Comparison of ENCODE assay signal across 33 cellular contexts in genomic region chr16:87092958-87093357, GRCh38.
"Had no signal": no experiment of that assay in that cellular context is flagged by ENCODE, and none has a peak within 500 bp of the region (broad histone marks: within the 10 kb centered on the region; RNA-seq: fewer than 3 reads in every experiment).

No MANE protein-coding gene starts in this region.

- DNase-seq: activated CD4-positive, alpha-beta memory T cell treated with anti-CD3 and anti-CD28 coated beads for 36 hours; activated CD4-positive, alpha-beta T cell treated with anti-CD3 and anti-CD28 coated beads for 36 hours; activated CD4-positive, alpha-beta T cell treated with anti-CD3 and anti-CD28 coated beads, Interleukin-2, amount 10 ng/mL, durations not matched to agents 24 days and 14 days; activated CD4-positive, CD25-positive, alpha-beta regulatory T cell; activated CD4-positive, CD25-positive, alpha-beta regulatory T cell treated with anti-CD3 and anti-CD28 coated beads, Interleukin-2, amount 50 U/mL, for 72 hours; activated CD8-positive, alpha-beta memory T cell treated with anti-CD3 and anti-CD28 coated beads, Interleukin-2, amount 10 ng/mL, durations not matched to agents 7 days and 5 days; activated CD8-positive, alpha-beta memory T cell treated with anti-CD3 and anti-CD28 coated beads, Interleukin-2, amount 50 U/mL, for 4 hours; activated CD8-positive, alpha-beta T cell treated with anti-CD3 and anti-CD28 coated beads, Interleukin-2, amount 10 ng/mL, durations not matched to agents 7 days and 5 days; activated effector memory CD4-positive, alpha-beta T cell treated with anti-CD3 and anti-CD28 coated beads, Interleukin-2, amount 50 U/mL, for 16 hours; activated naive CD4-positive, alpha-beta T cell treated with anti-CD3 and anti-CD28 coated beads for 36 hours; activated naive CD8-positive, alpha-beta T cell treated with anti-CD3 and anti-CD28 coated beads for 36 hours; activated naive CD8-positive, alpha-beta T cell treated with anti-CD3 and anti-CD28 coated beads, Interleukin-2, amount 50 U/mL, for 24 hours; activated T-cell treated with anti-CD3 and anti-CD28 coated beads, Interleukin-2, amount 50 U/mL, for 1 hour; activated T-cell treated with anti-CD3 and anti-CD28 coated beads, Interleukin-2, amount 50 U/mL, for 48 hours; adrenal gland; amygdala; aorta; caudate nucleus; cortex of kidney; dermis blood vessel endothelial cell; effector CD4-positive, alpha-beta T cell; effector memory CD8-positive, alpha-beta T cell; erythroblast; foreskin keratinocyte; gastrocnemius medialis; glutamatergic neuron; T-helper 2 cell had no signal

- H3K27ac Mint-ChIP-seq: activated CD4-positive, alpha-beta memory T cell treated with anti-CD3 and anti-CD28 coated beads for 36 hours; activated CD4-positive, alpha-beta T cell treated with anti-CD3 and anti-CD28 coated beads for 36 hours; activated CD4-positive, alpha-beta T cell treated with anti-CD3 and anti-CD28 coated beads, Interleukin-2, amount 10 ng/mL, durations not matched to agents 24 days and 14 days; activated CD8-positive, alpha-beta memory T cell treated with anti-CD3 and anti-CD28 coated beads, Interleukin-2, amount 10 ng/mL, durations not matched to agents 7 days and 5 days; activated CD8-positive, alpha-beta T cell treated with anti-CD3 and anti-CD28 coated beads, Interleukin-2, amount 10 ng/mL, durations not matched to agents 7 days and 5 days; activated naive CD4-positive, alpha-beta T cell treated with anti-CD3 and anti-CD28 coated beads for 36 hours; activated naive CD4-positive, alpha-beta T cell treated with anti-CD3 and anti-CD28 coated beads, Interleukin-2, amount 50 U/mL, for 24 hours; activated naive CD8-positive, alpha-beta T cell treated with anti-CD3 and anti-CD28 coated beads for 36 hours; activated naive CD8-positive, alpha-beta T cell treated with anti-CD3 and anti-CD28 coated beads, Interleukin-2, amount 50 U/mL, for 24 hours; activated T-helper 1 cell treated with anti-CD3 and anti-CD28 coated beads, Interleukin-12 subunit alpha, Interleukin-12 subunit beta, Interleukin-2, Interleukin-4 antibody, amounts not matched to agents 30 ng/mL and 10 ng/mL and 1 ng/mL, durations not matched to agents 14 hours and 24 hours and 36 hours; activated T-helper 2 cell treated with anti-CD3 and anti-CD28 coated beads, Interferon-gamma antibody, Interleukin-2, Interleukin-4, amounts not matched to agents 10 μg/mL and 5 μg/mL and 100 μg/mL, durations not matched to agents 14 hours and 24 hours and 36 hours; brain; effector memory CD8-positive, alpha-beta T cell had no signal

- H3K4me1 ChIP-seq: adrenal gland, esophagus muscularis mucosa, foreskin keratinocyte, gastrocnemius medialis had no signal

- H3K4me3 Mint-ChIP-seq: activated CD4-positive, alpha-beta memory T cell treated with anti-CD3 and anti-CD28 coated beads for 36 hours; activated CD4-positive, alpha-beta T cell treated with anti-CD3 and anti-CD28 coated beads for 36 hours; activated CD4-positive, alpha-beta T cell treated with anti-CD3 and anti-CD28 coated beads, Interleukin-2, amount 10 ng/mL, durations not matched to agents 24 days and 14 days; activated CD8-positive, alpha-beta memory T cell treated with anti-CD3 and anti-CD28 coated beads, Interleukin-2, amount 10 ng/mL, durations not matched to agents 7 days and 5 days; activated CD8-positive, alpha-beta T cell treated with anti-CD3 and anti-CD28 coated beads, Interleukin-2, amount 10 ng/mL, durations not matched to agents 7 days and 5 days; activated naive CD4-positive, alpha-beta T cell treated with anti-CD3 and anti-CD28 coated beads for 36 hours; activated naive CD4-positive, alpha-beta T cell treated with anti-CD3 and anti-CD28 coated beads, Interleukin-2, amount 50 U/mL, for 24 hours; activated naive CD8-positive, alpha-beta T cell treated with anti-CD3 and anti-CD28 coated beads for 36 hours; activated naive CD8-positive, alpha-beta T cell treated with anti-CD3 and anti-CD28 coated beads, Interleukin-2, amount 50 U/mL, for 24 hours; activated T-helper 1 cell treated with anti-CD3 and anti-CD28 coated beads, Interleukin-12 subunit alpha, Interleukin-12 subunit beta, Interleukin-2, Interleukin-4 antibody, amounts not matched to agents 30 ng/mL and 10 ng/mL and 1 ng/mL, durations not matched to agents 14 hours and 24 hours and 36 hours; brain; effector memory CD8-positive, alpha-beta T cell had no signal

- H3K36me3 ChIP-seq: adrenal gland, esophagus muscularis mucosa, gastrocnemius medialis had no signal

- ATAC-seq: activated CD4-positive, alpha-beta T cell treated with anti-CD3 and anti-CD28 coated beads for 36 hours; activated CD8-positive, alpha-beta memory T cell treated with anti-CD3 and anti-CD28 coated beads, Interleukin-2, amount 10 ng/mL, durations not matched to agents 7 days and 5 days; activated CD8-positive, alpha-beta T cell treated with anti-CD3 and anti-CD28 coated beads, Interleukin-2, amount 10 ng/mL, durations not matched to agents 7 days and 5 days; activated naive CD8-positive, alpha-beta T cell treated with anti-CD3 and anti-CD28 coated beads, Interleukin-2, amount 50 U/mL, for 24 hours; effector memory CD8-positive, alpha-beta T cell; foreskin keratinocyte; gastrocnemius medialis had no signal

- H3K27me3 Mint-ChIP-seq: activated CD4-positive, alpha-beta T cell treated with anti-CD3 and anti-CD28 coated beads, Interleukin-2, amount 10 ng/mL, durations not matched to agents 24 days and 14 days; activated naive CD4-positive, alpha-beta T cell treated with anti-CD3 and anti-CD28 coated beads, Interleukin-2, amount 50 U/mL, for 24 hours; activated naive CD8-positive, alpha-beta T cell treated with anti-CD3 and anti-CD28 coated beads, Interleukin-2, amount 50 U/mL, for 24 hours had no signal

- H3K4me3 ChIP-seq: adrenal gland, esophagus muscularis mucosa, gastrocnemius medialis had no signal

- H3K9me3 ChIP-seq: adrenal gland, esophagus muscularis mucosa, gastrocnemius medialis had no signal

- H3K9me3 Mint-ChIP-seq: activated CD4-positive, alpha-beta memory T cell treated with anti-CD3 and anti-CD28 coated beads for 36 hours; activated CD4-positive, alpha-beta T cell treated with anti-CD3 and anti-CD28 coated beads, Interleukin-2, amount 10 ng/mL, durations not matched to agents 24 days and 14 days; activated naive CD4-positive, alpha-beta T cell treated with anti-CD3 and anti-CD28 coated beads for 36 hours; activated naive CD4-positive, alpha-beta T cell treated with anti-CD3 and anti-CD28 coated beads, Interleukin-2, amount 50 U/mL, for 24 hours; activated naive CD8-positive, alpha-beta T cell treated with anti-CD3 and anti-CD28 coated beads for 36 hours; activated naive CD8-positive, alpha-beta T cell treated with anti-CD3 and anti-CD28 coated beads, Interleukin-2, amount 50 U/mL, for 24 hours; activated T-helper 1 cell treated with anti-CD3 and anti-CD28 coated beads, Interleukin-12 subunit alpha, Interleukin-12 subunit beta, Interleukin-2, Interleukin-4 antibody, amounts not matched to agents 30 ng/mL and 10 ng/mL and 1 ng/mL, durations not matched to agents 14 hours and 24 hours and 36 hours; activated T-helper 2 cell treated with anti-CD3 and anti-CD28 coated beads, Interferon-gamma antibody, Interleukin-2, Interleukin-4, amounts not matched to agents 10 μg/mL and 5 μg/mL and 100 μg/mL, durations not matched to agents 14 hours and 24 hours and 36 hours; effector memory CD8-positive, alpha-beta T cell had no signal

- H3K27me3 ChIP-seq: adrenal gland, foreskin keratinocyte had no signal

- H3K36me3 Mint-ChIP-seq: activated CD4-positive, alpha-beta memory T cell treated with anti-CD3 and anti-CD28 coated beads for 36 hours; activated CD8-positive, alpha-beta memory T cell treated with anti-CD3 and anti-CD28 coated beads, Interleukin-2, amount 10 ng/mL, durations not matched to agents 7 days and 5 days; activated naive CD4-positive, alpha-beta T cell treated with anti-CD3 and anti-CD28 coated beads, Interleukin-2, amount 50 U/mL, for 24 hours; activated naive CD8-positive, alpha-beta T cell treated with anti-CD3 and anti-CD28 coated beads for 36 hours; brain had no signal

- FAIRE-seq: colon had no signal

- H3K4me1 Mint-ChIP-seq: activated CD4-positive, alpha-beta T cell treated with anti-CD3 and anti-CD28 coated beads for 36 hours; activated CD4-positive, alpha-beta T cell treated with anti-CD3 and anti-CD28 coated beads, Interleukin-2, amount 10 ng/mL, durations not matched to agents 24 days and 14 days; activated CD8-positive, alpha-beta memory T cell treated with anti-CD3 and anti-CD28 coated beads, Interleukin-2, amount 10 ng/mL, durations not matched to agents 7 days and 5 days; activated naive CD4-positive, alpha-beta T cell treated with anti-CD3 and anti-CD28 coated beads, Interleukin-2, amount 50 U/mL, for 24 hours; activated naive CD8-positive, alpha-beta T cell treated with anti-CD3 and anti-CD28 coated beads for 36 hours; activated naive CD8-positive, alpha-beta T cell treated with anti-CD3 and anti-CD28 coated beads, Interleukin-2, amount 50 U/mL, for 24 hours; brain had no signal

- H3K27ac ChIP-seq: adrenal gland, esophagus muscularis mucosa, foreskin keratinocyte, gastrocnemius medialis had no signal
